ENCODE assay signal across 1 cellular context in genomic region chr12:118103601-118104382, GRCh38.
TF ChIP-seq lines count a peak whose summit lies in the region.

TSS of gene VSIG10 (minus strand) at chr12:118104011. CDS start at chr12:118103671, 340 bp downstream.

TF ChIP-seq in HepG2, 621 proteins besides CTCF, POLR2A, EP300 and RAD21 (continued from another document):
- TF ChIP-seq ESRRA (CRISPR knock-in tag; IDR thresholded peaks at IDR 0.05; ENCODE audit: low read depth) (0 out of 2 replicates have a peak, but pooled peaks have one; percentile 21), GATA4 (IDR thresholded peaks at IDR 0.05; ENCODE audit: borderline replicate concordance, low read depth) (peak; percentile 66; the same call in 1 of the 2 replicates), ZNF879 (CRISPR knock-in tag; IDR thresholded peaks at IDR 0.05) (no peak), ATF7-NPFF (CRISPR knock-in tag; IDR thresholded peaks at IDR 0.05; ENCODE audit: low read depth) (peak; percentile 88)
